In the genomic region with DNA sequence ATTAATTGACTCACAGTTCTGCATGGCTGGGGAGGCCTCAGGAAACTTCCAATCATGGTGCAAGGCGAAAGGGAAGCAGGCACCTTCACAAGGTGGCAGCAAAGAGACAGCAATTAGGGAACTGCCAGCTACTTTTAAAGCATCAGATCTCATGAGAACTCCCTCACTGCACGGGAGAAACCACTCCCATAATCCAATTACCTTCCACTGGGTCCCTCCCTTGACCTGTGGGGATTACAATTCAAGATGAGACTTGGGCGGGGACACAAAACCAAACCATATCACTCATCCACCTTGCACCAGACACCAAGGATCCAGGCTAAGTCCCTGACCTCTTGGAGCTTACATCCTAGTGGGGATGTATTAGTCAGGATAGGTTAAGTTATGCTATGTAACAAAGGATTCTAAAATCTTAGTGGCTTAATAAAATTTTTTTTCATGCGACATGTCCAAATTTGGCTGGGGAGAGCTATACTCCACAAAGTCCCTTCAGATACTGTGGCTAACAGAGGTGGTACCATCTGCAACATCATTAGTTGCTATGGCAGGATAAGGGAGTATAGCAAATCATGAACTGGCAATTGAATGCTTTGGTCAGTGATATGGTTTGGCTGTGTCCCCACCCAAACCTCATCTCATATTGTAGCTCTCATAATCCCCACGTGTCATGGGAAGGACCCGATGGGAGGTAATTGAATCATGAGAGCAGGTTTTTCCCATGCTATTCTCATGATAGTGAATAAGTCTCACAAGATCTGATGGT, we compare ENCODE assay signal across 1 cellular context.
TF ChIP-seq lines count a peak whose summit lies in the region.

No MANE protein-coding gene starts in this region.

TF ChIP-seq in HCT116, 20 proteins besides CTCF, POLR2A, EP300 and RAD21 (continued from another document):
- TF ChIP-seq, protein P1, sequence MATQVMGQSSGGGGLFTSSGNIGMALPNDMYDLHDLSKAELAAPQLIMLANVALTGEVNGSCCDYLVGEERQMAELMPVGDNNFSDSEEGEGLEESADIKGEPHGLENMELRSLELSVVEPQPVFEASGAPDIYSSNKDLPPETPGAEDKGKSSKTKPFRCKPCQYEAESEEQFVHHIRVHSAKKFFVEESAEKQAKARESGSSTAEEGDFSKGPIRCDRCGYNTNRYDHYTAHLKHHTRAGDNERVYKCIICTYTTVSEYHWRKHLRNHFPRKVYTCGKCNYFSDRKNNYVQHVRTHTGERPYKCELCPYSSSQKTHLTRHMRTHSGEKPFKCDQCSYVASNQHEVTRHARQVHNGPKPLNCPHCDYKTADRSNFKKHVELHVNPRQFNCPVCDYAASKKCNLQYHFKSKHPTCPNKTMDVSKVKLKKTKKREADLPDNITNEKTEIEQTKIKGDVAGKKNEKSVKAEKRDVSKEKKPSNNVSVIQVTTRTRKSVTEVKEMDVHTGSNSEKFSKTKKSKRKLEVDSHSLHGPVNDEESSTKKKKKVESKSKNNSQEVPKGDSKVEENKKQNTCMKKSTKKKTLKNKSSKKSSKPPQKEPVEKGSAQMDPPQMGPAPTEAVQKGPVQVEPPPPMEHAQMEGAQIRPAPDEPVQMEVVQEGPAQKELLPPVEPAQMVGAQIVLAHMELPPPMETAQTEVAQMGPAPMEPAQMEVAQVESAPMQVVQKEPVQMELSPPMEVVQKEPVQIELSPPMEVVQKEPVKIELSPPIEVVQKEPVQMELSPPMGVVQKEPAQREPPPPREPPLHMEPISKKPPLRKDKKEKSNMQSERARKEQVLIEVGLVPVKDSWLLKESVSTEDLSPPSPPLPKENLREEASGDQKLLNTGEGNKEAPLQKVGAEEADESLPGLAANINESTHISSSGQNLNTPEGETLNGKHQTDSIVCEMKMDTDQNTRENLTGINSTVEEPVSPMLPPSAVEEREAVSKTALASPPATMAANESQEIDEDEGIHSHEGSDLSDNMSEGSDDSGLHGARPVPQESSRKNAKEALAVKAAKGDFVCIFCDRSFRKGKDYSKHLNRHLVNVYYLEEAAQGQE (IDR thresholded peaks at IDR 0.05; ENCODE audit: low read depth) = no peak
- TF ChIP-seq, protein P2, sequence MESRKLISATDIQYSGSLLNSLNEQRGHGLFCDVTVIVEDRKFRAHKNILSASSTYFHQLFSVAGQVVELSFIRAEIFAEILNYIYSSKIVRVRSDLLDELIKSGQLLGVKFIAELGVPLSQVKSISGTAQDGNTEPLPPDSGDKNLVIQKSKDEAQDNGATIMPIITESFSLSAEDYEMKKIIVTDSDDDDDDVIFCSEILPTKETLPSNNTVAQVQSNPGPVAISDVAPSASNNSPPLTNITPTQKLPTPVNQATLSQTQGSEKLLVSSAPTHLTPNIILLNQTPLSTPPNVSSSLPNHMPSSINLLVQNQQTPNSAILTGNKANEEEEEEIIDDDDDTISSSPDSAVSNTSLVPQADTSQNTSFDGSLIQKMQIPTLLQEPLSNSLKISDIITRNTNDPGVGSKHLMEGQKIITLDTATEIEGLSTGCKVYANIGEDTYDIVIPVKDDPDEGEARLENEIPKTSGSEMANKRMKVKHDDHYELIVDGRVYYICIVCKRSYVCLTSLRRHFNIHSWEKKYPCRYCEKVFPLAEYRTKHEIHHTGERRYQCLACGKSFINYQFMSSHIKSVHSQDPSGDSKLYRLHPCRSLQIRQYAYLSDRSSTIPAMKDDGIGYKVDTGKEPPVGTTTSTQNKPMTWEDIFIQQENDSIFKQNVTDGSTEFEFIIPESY (IDR thresholded peaks at IDR 0.05; ENCODE audit: extremely low read depth, insufficient replicate concordance, low read length) = no peak
- TF ChIP-seq POLR2AphosphoS5 (IDR thresholded peaks at IDR 0.05; ENCODE audit: low read depth, low read length) (no peak), EZH2 (IDR thresholded peaks at IDR 0.05) (no peak), FOSL1 (IDR thresholded peaks at IDR 0.05; ENCODE audit: low read depth) (no peak), EGR1 (IDR thresholded peaks at IDR 0.05; ENCODE audit: low read depth) (no peak), ZFX (IDR thresholded peaks at IDR 0.05) (no peak), SIN3A (IDR thresholded peaks at IDR 0.05; ENCODE audit: low read depth) (no peak)
